In genomic region chr2:5940596-5941535, GRCh38 we compare ENCODE assay signal across 27 cellular contexts.
"Had no signal": no experiment of that assay in that cellular context is flagged by ENCODE, and none has a peak within 500 bp of the region (broad histone marks: within the 10 kb centered on the region; RNA-seq: fewer than 3 reads in every experiment).

No MANE protein-coding gene starts in this region.

- ATAC-seq: activated CD4-positive, CD25-positive, alpha-beta regulatory T cell treated with anti-CD3 and anti-CD28 coated beads, Interleukin-2, amount 50 U/mL, for 24 hours; stimulated activated naive B cell treated with anti-CD40 and anti-IgM and Interleukin-4, amounts not matched to agents 10 μg/mL and 1 μg/mL and 100 μg/mL, for 72 hours had no signal

- H3K9me3 ChIP-seq: adrenal gland, ovary, stomach, suprapubic skin, tibial nerve had no signal

- H3K27me3 ChIP-seq: adrenal gland, cardiac muscle cell, esophagus squamous epithelium, ovary, stomach, suprapubic skin, tibial nerve had no signal

- H3K4me1 ChIP-seq: adrenal gland, esophagus squamous epithelium, suprapubic skin, tibial nerve had no signal

- H3K4me2 ChIP-seq: smooth muscle cell had no signal

- H3K4me3 ChIP-seq: adrenal gland, cardiac muscle cell, esophagus squamous epithelium, ovary, smooth muscle cell, stomach, suprapubic skin, tibial nerve had no signal

- H3K27ac ChIP-seq: adrenal gland, cardiac muscle cell, esophagus squamous epithelium, ovary, stomach, suprapubic skin, tibial nerve, WERI-Rb-1 had no signal

- DNase-seq: activated CD4-positive, alpha-beta T cell treated with anti-CD3 and anti-CD28 coated beads for 48 hours; activated CD4-positive, alpha-beta T cell treated with anti-CD3 and anti-CD28 coated beads, Interleukin-2, amount 50 U/mL, for 48 hours; activated CD8-positive, alpha-beta memory T cell treated with anti-CD3 and anti-CD28 coated beads for 24 hours; activated effector memory CD4-positive, alpha-beta T cell treated with Interleukin-2 at 50 U/mL for 16 hours; activated naive CD4-positive, alpha-beta T cell treated with anti-CD3 and anti-CD28 coated beads for 36 hours; activated naive CD8-positive, alpha-beta T cell treated with anti-CD3 and anti-CD28 coated beads for 36 hours; adrenal gland; aorta; dermis blood vessel endothelial cell; effector CD4-positive, alpha-beta T cell; esophagus squamous epithelium; foreskin melanocyte; islet precursor cell; mammary epithelial cell; ovary; retina; stimulated activated CD4-positive, alpha-beta T cell treated with anti-CD3 and anti-CD28 coated beads, Interleukin-1b, Interleukin-23, amount 100 ng/mL, for 48 hours; stimulated activated CD4-positive, alpha-beta T cell treated with anti-CD3 and anti-CD28 coated beads, Interleukin-4, amount 100 ng/mL, for 4 hours; stimulated activated CD8-positive, alpha-beta memory T cell treated with anti-CD3 and anti-CD28 coated beads, Interleukin-4, amount 100 ng/mL, for 48 hours; stimulated activated naive B cell treated with anti-CD40 and anti-IgM and Interleukin-4, amounts not matched to agents 10 μg/mL and 1 μg/mL and 100 μg/mL, for 72 hours; stomach; WERI-Rb-1 had no signal

- H3K36me3 ChIP-seq: adrenal gland, cardiac muscle cell, esophagus squamous epithelium, ovary, stomach, suprapubic skin, tibial nerve, WERI-Rb-1 had no signal
